Comparison of ENCODE assay signal across 16 cellular contexts in genomic region chr9:80648336-80648735, GRCh38.
DNase-seq lines count a peak whose midpoint lies in the region; ATAC-seq and TF ChIP-seq lines count a peak whose summit lies in the region.
"Had no signal": no experiment of that assay in that cellular context is flagged by ENCODE, and none has a peak within 500 bp of the region (broad histone marks: within the 10 kb centered on the region; RNA-seq: fewer than 3 reads in every experiment).

No MANE protein-coding gene starts in this region.

- H3K27ac Mint-ChIP-seq in CD4-positive, alpha-beta T cell: no peak overlapping the region

- H3K27me3 ChIP-seq in CD4-positive, alpha-beta T cell (ENCODE audit: control insufficient read depth, insufficient read depth, low read length): no peaks in the 10 kb centered on the region

- CTCF ChIA-PET in CD4-positive, alpha-beta T cell (lab: Charles Lee): no interaction called here

- H3K9me3 Mint-ChIP-seq in CD4-positive, alpha-beta T cell: peaks cover 4% of the 10 kb centered on the region

- no peak overlapping the region for H3K27ac ChIP-seq in CD4-positive, alpha-beta T cell (ENCODE audit: low read depth, low read length)
- H3K27ac ChIP-seq: lower lobe of right lung had no signal

- DNase-seq in ELR (ENCODE audit: low read depth) (peak; percentile 72), amniotic epithelial cell (ENCODE audit: low read depth) (peak; percentile 78), fibroblast of the aortic adventitia (ENCODE audit: low read depth) (peak; percentile 69), skeletal muscle cell (ENCODE audit: low read depth) (peak; percentile 59), NCI-H1694 treated with DMSO at 0.1 percent for 48 hours (lab: John Stamatoyannopoulos, UW) (no peak), GM20000 (ENCODE audit: low spot score) (no peak)
- no peak for DNase-seq in NK-92 treated with Interleukin-12 subunit alpha and Interleukin-12 subunit beta, amount 100 ng/mL, for 24 hours (lab: John Stamatoyannopoulos, UW)
- DNase-seq in CD4-positive, alpha-beta T cell: no peak
- DNase-seq: activated naive CD4-positive, alpha-beta T cell treated with Interleukin-2 at 50 U/mL for 16 hours; DMS153; endodermal cell; H7; lower lobe of right lung; NCI-H510A; T-helper 9 cell had no signal

- H3K9me3 ChIP-seq in CD4-positive, alpha-beta T cell (ENCODE audit: control insufficient read depth, low read length): no peaks in the 10 kb centered on the region
- H3K9me3 ChIP-seq: lower lobe of right lung had no signal

- POLR2A ChIA-PET in CD4-positive, alpha-beta T cell (lab: Charles Lee): no interaction called here

- H3K4me3 Mint-ChIP-seq in CD4-positive, alpha-beta T cell: no peak overlapping the region
- H3K4me3 Mint-ChIP-seq: endodermal cell, nephron had no signal

- TF ChIP-seq CTCF in fibroblast of the aortic adventitia (IDR thresholded peaks at IDR 0.05; ENCODE audit: insufficient read depth, low read length): no peak
- TF ChIP-seq CTCF in CD4-positive, alpha-beta T cell (IDR thresholded peaks at IDR 0.05): no peak
- TF ChIP-seq CTCF in GM20000 (IDR thresholded peaks at IDR 0.05; ENCODE audit: extremely low read depth, missing control alignments): no peak

- no peaks in the 10 kb centered on the region for H3K4me1 Mint-ChIP-seq in CD4-positive, alpha-beta T cell (ENCODE audit: low read depth)

- H3K4me3 ChIP-seq in fibroblast of the aortic adventitia (ENCODE audit: low read depth, low read length): no peak overlapping the region
- no peak overlapping the region for H3K4me3 ChIP-seq in skeletal muscle cell (ENCODE audit: low read depth, low read length)
- H3K4me3 ChIP-seq: lower lobe of right lung had no signal

- H3K27me3 Mint-ChIP-seq in CD4-positive, alpha-beta T cell: no peaks in the 10 kb centered on the region

- intact Hi-C loops in CD4-positive, alpha-beta T cell (cut with DNase I, micrococcal nuclease): no loop called here

- ATAC-seq in CD4-positive, alpha-beta T cell (ENCODE audit: poor library complexity): no peak

- no peaks in the 10 kb centered on the region for H3K36me3 Mint-ChIP-seq in CD4-positive, alpha-beta T cell (ENCODE audit: low read depth)

Comparison
In these comparisons a context has a peak if more than half of its experiments do, and no peak if none do; other contexts are left out.
1. DNase-seq: peak in ELR (single experiment), amniotic epithelial cell (single experiment), fibroblast of the aortic adventitia (single experiment) and skeletal muscle cell (single experiment); none in NK-92 treated with Interleukin-12 subunit alpha and Interleukin-12 subunit beta, amount 100 ng/mL, for 24 hours (single experiment), CD4-positive, alpha-beta T cell (0 of 10), NCI-H1694 treated with DMSO at 0.1 percent for 48 hours (single experiment) and GM20000 (single experiment).